Comparison of ENCODE assay signal across 8 cellular contexts in genomic region chr7:134140889-134141867, GRCh38. TPM values are rescaled to one million over a fixed set of nuclear protein-coding genes. Genes with fewer than 3 reads are reported as not detected.
A peak's percentile ranks its signal among the peaks of the same experiment; 100 is the strongest.
DNase-seq lines count a peak whose midpoint lies in the region; ATAC-seq and TF ChIP-seq lines count a peak whose summit lies in the region.

No MANE protein-coding gene starts in this region.

- no TSS peak for BruUV-seq in Caco-2 (replicated peaks; lab: Mats Ljungman, UMichigan)

- H3K36me3 Mint-ChIP-seq in Caco-2 (ENCODE audit: insufficient read depth, unreplicated experiment) (no peaks in the 10 kb centered on the region), T-cell (no peaks in the 10 kb centered on the region)

- no peaks in the 10 kb centered on the region for H3K9me3 ChIP-seq in Caco-2
- H3K9me3 ChIP-seq in gastrocnemius medialis: no peaks in the 10 kb centered on the region

- no peak for TF ChIP-seq POLR2A in gastrocnemius medialis (IDR thresholded peaks at IDR 0.05)

- H3K27ac ChIP-seq in gastrocnemius medialis: no peak overlapping the region

- H3K27ac Mint-ChIP-seq in Caco-2 (ENCODE audit: unreplicated experiment) (no peak overlapping the region), T-cell (no peak overlapping the region)

- no peaks in the 10 kb centered on the region for H3K9me3 Mint-ChIP-seq in Caco-2 (ENCODE audit: unreplicated experiment)
- no peaks in the 10 kb centered on the region for H3K9me3 Mint-ChIP-seq in T-cell

- H3K27me3 Mint-ChIP-seq in Caco-2 (ENCODE audit: insufficient read depth, unreplicated experiment) (peaks cover 4% of the 10 kb centered on the region), T-cell (no peaks in the 10 kb centered on the region)

- peak; percentile 86 for ATAC-seq in GM19395 (IDR thresholded peaks at IDR 0.05; ENCODE audit: unreplicated experiment)
- peak in 3 of 4 experiments; percentile 54 to 65 (median 55) for ATAC-seq in T-cell (replicated peaks in 1 of 4)
- peak in 1 of 2 donors; percentile 68 for ATAC-seq in gastrocnemius medialis
- no peak for ATAC-seq in GM19023 (IDR thresholded peaks at IDR 0.05; ENCODE audit: unreplicated experiment)

- no peaks in the 10 kb centered on the region for H3K36me3 ChIP-seq in Caco-2 (ENCODE audit: control insufficient read depth, insufficient read depth, low read length)
- H3K36me3 ChIP-seq in gastrocnemius medialis: no peaks in the 10 kb centered on the region

- intact Hi-C loops in Caco-2 (cut with micrococcal nuclease; ENCODE audit: unreplicated experiment) (loop anchor here (1.0 to 5.0 kb wide), 5 partner anchors 111 to 281 kb away; no protein-coding TSS in a partner anchor), gastrocnemius medialis (cut with DNase I; ENCODE audit: low total_unique reads) (no loop called here)

- DNase-seq in Caco-2 (peak; percentile 62 to 77), HPDE6-E6E7 (ENCODE audit: extremely low spot score) (peak; percentile 66), T-cell (peak in 26 of 34 experiments; percentile 3 to 46 (median 23)), astrocyte of the spinal cord (ENCODE audit: low read depth, low spot score) (peak; percentile 55), hypothalamus (lab: John Stamatoyannopoulos, UW) (peak; percentile 2 to 79 (median 46)), gastrocnemius medialis (peak; percentile 18 to 33)

- H3K4me1 Mint-ChIP-seq in Caco-2 (ENCODE audit: low read depth, unreplicated experiment): no peaks in the 10 kb centered on the region
- peaks cover 0 to 4% (median 3%) of the 10 kb centered on the region in 3 donors for H3K4me1 Mint-ChIP-seq in T-cell

- no peak overlapping the region for H3K4me3 Mint-ChIP-seq in Caco-2 (ENCODE audit: unreplicated experiment)
- H3K4me3 Mint-ChIP-seq in T-cell: no peak overlapping the region

- no peaks in the 10 kb centered on the region for H3K4me1 ChIP-seq in Caco-2
- H3K4me1 ChIP-seq in gastrocnemius medialis: no peaks in the 10 kb centered on the region

- TF ChIP-seq CTCF in Caco-2 (IDR thresholded peaks at IDR 0.05; ENCODE audit: insufficient read depth in 1 of 2, low read depth in 1 of 2, low read length in 1 of 2, severe bottlenecking in 1 of 2, unreplicated experiment in 1 of 2) (peak; percentile 85 to 93), astrocyte of the spinal cord (IDR thresholded peaks at IDR 0.05; ENCODE audit: low read depth, low read length) (peak; percentile 95), gastrocnemius medialis (IDR thresholded peaks at IDR 0.05 in 4 of 5, conservative IDR thresholded peaks at IDR 0.05 in 1 of 5) (peak; percentile 57 to 84 (median 69))

- H3K4me3 ChIP-seq in Caco-2 (ENCODE audit: low read depth, low read length) (no peak overlapping the region), astrocyte of the spinal cord (ENCODE audit: low read depth, low read length) (no peak overlapping the region), gastrocnemius medialis (no peak overlapping the region)

- in situ Hi-C loops in astrocyte of the spinal cord (cut with HindIII; ENCODE audit: low sequenced_read_pairs): no loop called here
- in situ Hi-C loops in gastrocnemius medialis (cut with MboI; ENCODE audit: low sequenced_read_pairs in 4 of 4): loop anchor here in 1 of 4 donors (25.0 kb wide), 1 partner anchor 1096 kb away; the partner anchor contains the start of gene STRA8

- POLR2A ChIA-PET in Caco-2 (lab: Charles Lee) (no interaction called here), T-cell (lab: Charles Lee) (no interaction called here)

- CTCF ChIA-PET in Caco-2 (lab: Charles Lee) (interaction anchor here (0.5 to 1.4 kb wide), 13 partner anchors 8 to 990 kb away, joined by 3 to 11 read pairs (median 4); partner anchors contain the start of genes LRGUK and SLC35B4), T-cell (lab: Charles Lee) (interaction anchor here (0.8 to 1.5 kb wide), 8 partner anchors 8 to 1823 kb away, joined by 3 to 5 read pairs (median 3); partner anchors contain the start of gene SLC35B4 (in 1 of the 2))

- H3K27me3 ChIP-seq in Caco-2 (replicated peaks; ENCODE audit: control insufficient read depth, insufficient read depth, low read length): no peaks in the 10 kb centered on the region
- H3K27me3 ChIP-seq in gastrocnemius medialis: no peaks in the 10 kb centered on the region

RNA-seq across cellular contexts. Expression of gene LRGUK, which starts 14.0 kb away (rescaled TPM):
- total RNA-seq in Caco-2 (2022): 0.09 TPM in 1 of 2 replicates, not detected in the other
- total RNA-seq in T-cell: under 1 TPM; 0.09 to 0.51 (median 0.22) TPM
- under 1 TPM in 1 of 4 donors, not detected in 3; 0.10 TPM for total RNA-seq in gastrocnemius medialis
